12 cellular contexts compared by ENCODE assay signal in genomic region chr1:109762821-109763645, GRCh38. TPM values are rescaled to one million over a fixed set of nuclear protein-coding genes. Genes with fewer than 3 reads are reported as not detected.
DNase-seq lines count a peak whose midpoint lies in the region; ATAC-seq, FAIRE-seq and TF ChIP-seq lines count a peak whose summit lies in the region.
"Had no signal": no experiment of that assay in that cellular context is flagged by ENCODE, and none has a peak within 500 bp of the region (broad histone marks: within the 10 kb centered on the region; RNA-seq: fewer than 3 reads in every experiment).

No MANE protein-coding gene starts in this region.

- no peaks in the 10 kb centered on the region for H3K4me1 Mint-ChIP-seq in activated CD4-positive, alpha-beta T cell treated with anti-CD3 and anti-CD28 coated beads, Interleukin-2, amount 10 ng/mL, durations not matched to agents 24 days and 14 days

- H3K9me3 Mint-ChIP-seq in activated CD4-positive, alpha-beta T cell treated with anti-CD3 and anti-CD28 coated beads, Interleukin-2, amount 10 ng/mL, durations not matched to agents 24 days and 14 days = no peaks in the 10 kb centered on the region

- TF ChIP-seq POLR2A in GM12891 (IDR thresholded peaks at IDR 0.05; ENCODE audit: low read depth, low read length) = no peak

- no peak for ATAC-seq in HG03139 (IDR thresholded peaks at IDR 0.05; ENCODE audit: unreplicated experiment)

- H3K4me1 ChIP-seq in SJSA1 (replicated peaks) = peaks cover 14% of the 10 kb centered on the region
- peaks cover 3% of the 10 kb centered on the region for H3K4me1 ChIP-seq in fibroblast of lung (ENCODE audit: control insufficient read depth, extremely low read depth, insufficient read depth, low read length)
- H3K4me1 ChIP-seq in rectal smooth muscle tissue (ENCODE audit: control insufficient read depth, insufficient read depth, low read length) = no peaks in the 10 kb centered on the region

- DNase-seq in GM12891 (ENCODE audit: insufficient read length, low spot score) (no peak), SJSA1 (ENCODE audit: low read depth in 1 of 2, low spot score in 2 of 2) (peak; percentile 47 to 60), fibroblast of lung (ENCODE audit: low read depth in 2 of 2) (peak; percentile 73 to 84), germinal center (ENCODE audit: low spot score) (no peak)
- DNase-seq in activated CD4-positive, alpha-beta T cell treated with anti-CD3 and anti-CD28 coated beads, Interleukin-2, amount 10 ng/mL, durations not matched to agents 24 days and 14 days = no peak
- no peak for DNase-seq in stimulated activated CD4-positive, alpha-beta T cell treated with anti-CD3 and anti-CD28 coated beads, Interleukin-2, amount 100 ng/mL, for 48 hours
- DNase-seq: nucleus accumbens had no signal

- H3K9me3 ChIP-seq in SJSA1 (replicated peaks) (no peaks in the 10 kb centered on the region), fibroblast of lung (ENCODE audit: control insufficient read depth, insufficient read depth, low read depth, low read length) (no peaks in the 10 kb centered on the region)

- no peaks in the 10 kb centered on the region for H3K36me3 ChIP-seq in SJSA1
- no peaks in the 10 kb centered on the region for H3K36me3 ChIP-seq in fibroblast of lung (ENCODE audit: control insufficient read depth, insufficient read depth, low read length)
- H3K36me3 ChIP-seq in rectal smooth muscle tissue (ENCODE audit: control insufficient read depth, insufficient read depth, low read length) = no peaks in the 10 kb centered on the region

- H4K20me1 ChIP-seq in fibroblast of lung (ENCODE audit: control insufficient read depth, extremely low read depth, insufficient read depth, low read length) = no peaks in the 10 kb centered on the region

- H3K36me3 Mint-ChIP-seq in activated CD4-positive, alpha-beta T cell treated with anti-CD3 and anti-CD28 coated beads, Interleukin-2, amount 10 ng/mL, durations not matched to agents 24 days and 14 days (ENCODE audit: low read depth) = no peaks in the 10 kb centered on the region

- no peaks in the 10 kb centered on the region for H3K27me3 Mint-ChIP-seq in activated CD4-positive, alpha-beta T cell treated with anti-CD3 and anti-CD28 coated beads, Interleukin-2, amount 10 ng/mL, durations not matched to agents 24 days and 14 days

- no peak overlapping the region for H3K4me3 ChIP-seq in SJSA1
- no peak overlapping the region for H3K4me3 ChIP-seq in fibroblast of lung (replicated peaks in 1 of 4; ENCODE audit: control extremely low read depth in 1 of 4, insufficient read depth in 1 of 4, low read depth in 3 of 4, low read length in 4 of 4)
- H3K4me3 ChIP-seq in rectal smooth muscle tissue (ENCODE audit: low read length) = peak overlapping the region; percentile 74

- H3K27ac Mint-ChIP-seq in activated CD4-positive, alpha-beta T cell treated with anti-CD3 and anti-CD28 coated beads, Interleukin-2, amount 10 ng/mL, durations not matched to agents 24 days and 14 days = no peak overlapping the region

- intact Hi-C loops in activated CD4-positive, alpha-beta T cell treated with anti-CD3 and anti-CD28 coated beads, Interleukin-2, amount 10 ng/mL, durations not matched to agents 24 days and 14 days (cut with micrococcal nuclease) = no loop called here

- no peak overlapping the region for H3K9ac ChIP-seq in fibroblast of lung (ENCODE audit: insufficient read depth, low read length)
- H3K9ac ChIP-seq in rectal smooth muscle tissue (ENCODE audit: low read length) = peak overlapping the region; percentile 88

- peak overlapping the region; percentile 84 for H3K27ac ChIP-seq in SJSA1
- no peak overlapping the region for H3K27ac ChIP-seq in fibroblast of lung (ENCODE audit: insufficient read depth, low read length)
- no peak overlapping the region for H3K27ac ChIP-seq in rectal smooth muscle tissue (ENCODE audit: low read depth, low read length)

- no peak overlapping the region for H3K4me2 ChIP-seq in fibroblast of lung (ENCODE audit: extremely low read depth, insufficient read depth, low read length)

- no peak for TF ChIP-seq CTCF in fibroblast of lung (conservative IDR thresholded peaks at IDR 0.05 in 1 of 2, IDR thresholded peaks at IDR 0.05 in 1 of 2; ENCODE audit: low read depth in 1 of 2, low read length in 2 of 2)

- no peaks in the 10 kb centered on the region for H3K27me3 ChIP-seq in SJSA1 (replicated peaks)
- peaks cover 8% of the 10 kb centered on the region for H3K27me3 ChIP-seq in fibroblast of lung (ENCODE audit: control insufficient read depth, insufficient read depth, low read length)
- no peaks in the 10 kb centered on the region for H3K27me3 ChIP-seq in rectal smooth muscle tissue (ENCODE audit: control insufficient read depth, insufficient read depth, low read length)

- H3K79me2 ChIP-seq in fibroblast of lung (ENCODE audit: control insufficient read depth, insufficient read depth, low read length) = no peaks in the 10 kb centered on the region

- H2AFZ ChIP-seq in fibroblast of lung (ENCODE audit: low read length) = peak overlapping the region; percentile 9

- H3K4me3 Mint-ChIP-seq in activated CD4-positive, alpha-beta T cell treated with anti-CD3 and anti-CD28 coated beads, Interleukin-2, amount 10 ng/mL, durations not matched to agents 24 days and 14 days = no peak overlapping the region

- peak; percentile 40 for FAIRE-seq in GM12891 (lab: Jason Lieb, UNC)
- FAIRE-seq: colon had no signal

TF ChIP-seq in GM12891, 5 proteins besides CTCF, POLR2A, EP300 and RAD21:
- TF ChIP-seq SPI1 (IDR thresholded peaks at IDR 0.05; ENCODE audit: low read depth, low read length) (peak; percentile 57; the same call in 1 of the 2 replicates), POLR2AphosphoS5 (IDR thresholded peaks at IDR 0.05; ENCODE audit: low read depth, low read length) (no peak)

RNA-seq across cellular contexts. Expression of gene EPS8L3, which starts 0.7 kb away (rescaled TPM):
- not detected for polyA plus RNA-seq in GM12891 (2012; ENCODE audit: low read depth, missing spikeins)
- total RNA-seq in SJSA1 (2014; rRNA removed; shearing (Covaris generic)) = not detected in 2 replicates
- total RNA-seq in fibroblast of lung = not detected in 2 replicates
- not detected in 2 replicates for polyA plus RNA-seq in fibroblast of lung
- polyA plus RNA-seq in fibroblast of lung (2012) = not detected in 2 replicates
- polyA minus RNA-seq in fibroblast of lung (ENCODE audit: low replicate concordance) = not detected in 2 replicates
- total RNA-seq in activated CD4-positive, alpha-beta T cell treated with anti-CD3 and anti-CD28 coated beads, Interleukin-2, amount 10 ng/mL, durations not matched to agents 24 days and 14 days = not detected in 2 replicates
- total RNA-seq: subcutaneous adipose tissue; T-helper 1 cell treated with Interleukin-12 subunit alpha and Interleukin-12 subunit beta and Interleukin-4 antibody, amounts not matched to agents 30 ng/mL and 1 ng/mL, for 36 hours had no signal

RNA-seq across cellular contexts. Expression of gene GSTM3, which starts 22.2 kb away (rescaled TPM):
- polyA plus RNA-seq in GM12891 (2012; ENCODE audit: low read depth, missing spikeins) = 10.0 TPM
- 223 and 305 TPM in 2 replicates for total RNA-seq in SJSA1 (2014; rRNA removed; shearing (Covaris generic))
- 37.0 and 51.4 TPM in 2 replicates for total RNA-seq in fibroblast of lung
- 90.0 and 207 TPM in 2 replicates for polyA plus RNA-seq in fibroblast of lung
- 78.1 and 175 TPM in 2 replicates for polyA plus RNA-seq in fibroblast of lung (2012)
- polyA minus RNA-seq in fibroblast of lung (ENCODE audit: low replicate concordance) = 13.9 and 96.8 TPM in 2 replicates
- 12.4 and 13.0 TPM in 2 replicates for total RNA-seq in activated CD4-positive, alpha-beta T cell treated with anti-CD3 and anti-CD28 coated beads, Interleukin-2, amount 10 ng/mL, durations not matched to agents 24 days and 14 days

RNA-seq across cellular contexts. Expression of gene GSTM5, which starts 51.0 kb away (rescaled TPM):
- 0.06 TPM for polyA plus RNA-seq in GM12891 (2012; ENCODE audit: low read depth, missing spikeins)
- not detected in 2 replicates for total RNA-seq in SJSA1 (2014; rRNA removed; shearing (Covaris generic))
- total RNA-seq in fibroblast of lung = 16.4 and 21.6 TPM in 2 replicates
- 6.1 and 7.5 TPM in 2 replicates for polyA plus RNA-seq in fibroblast of lung
- 3.6 and 4.1 TPM in 2 replicates for polyA plus RNA-seq in fibroblast of lung (2012)
- 2.2 and 10.7 TPM in 2 replicates for polyA minus RNA-seq in fibroblast of lung (ENCODE audit: low replicate concordance)
- total RNA-seq in activated CD4-positive, alpha-beta T cell treated with anti-CD3 and anti-CD28 coated beads, Interleukin-2, amount 10 ng/mL, durations not matched to agents 24 days and 14 days = 0.07 TPM in 1 of 2 replicates, not detected in the other
- total RNA-seq: T-helper 1 cell treated with Interleukin-12 subunit alpha and Interleukin-12 subunit beta and Interleukin-4 antibody, amounts not matched to agents 30 ng/mL and 1 ng/mL, for 36 hours had no signal

Comparison
In these comparisons a context has a peak if more than half of its experiments do, and no peak if none do; other contexts are left out.
1. DNase-seq: peak in SJSA1 (2 of 2) and fibroblast of lung (2 of 2); none in GM12891 (single experiment), activated CD4-positive, alpha-beta T cell treated with anti-CD3 and anti-CD28 coated beads, Interleukin-2, amount 10 ng/mL, durations not matched to agents 24 days and 14 days (single experiment), germinal center (single experiment) and stimulated activated CD4-positive, alpha-beta T cell treated with anti-CD3 and anti-CD28 coated beads, Interleukin-2, amount 100 ng/mL, for 48 hours (0 of 2).
2. RNA of gene GSTM5, which starts 51.0 kb away (total RNA-seq): 16.4 to 21.6 TPM in fibroblast of lung; 0.07 TPM in activated CD4-positive, alpha-beta T cell treated with anti-CD3 and anti-CD28 coated beads, Interleukin-2, amount 10 ng/mL, durations not matched to agents 24 days and 14 days and not detected in SJSA1; every median in the first group is over 10 times any median in the second.